ENCODE assay signal across 1 cellular context in genomic region chr10:102245101-102245931, GRCh38.
TF ChIP-seq lines count a peak whose summit lies in the region.

Gene GBF1 (plus strand): TSS chr10:102245532. CDS start chr10:102258939, 13,407 bp downstream.

TF ChIP-seq in HepG2, 621 proteins besides CTCF, POLR2A, EP300 and RAD21 (continued from another document and continues in another):
- TF ChIP-seq PRDM15 (CRISPR knock-in tag; IDR thresholded peaks at IDR 0.05) = 0 out of 2 replicates have a peak, but pooled peaks have one; percentile 53
- no peak for TF ChIP-seq ZFP37 (CRISPR knock-in tag; IDR thresholded peaks at IDR 0.05; ENCODE audit: borderline replicate concordance)
- peak; percentile 93 for TF ChIP-seq RFX5 (IDR thresholded peaks at IDR 0.05; ENCODE audit: low read depth, low read length)
- peak; percentile 74; the same call in 1 of the 2 replicates for TF ChIP-seq ZBTB42 (CRISPR knock-in tag; IDR thresholded peaks at IDR 0.05)
- TF ChIP-seq ZNF274 (CRISPR knock-in tag; IDR thresholded peaks at IDR 0.05) = peak; percentile 67
- TF ChIP-seq ZNF891 (CRISPR knock-in tag; IDR thresholded peaks at IDR 0.05) = peak; percentile 91
- no peak for TF ChIP-seq ZNF512B (CRISPR knock-in tag; IDR thresholded peaks at IDR 0.05; ENCODE audit: borderline replicate concordance)
- TF ChIP-seq ZNF275 (CRISPR knock-in tag; IDR thresholded peaks at IDR 0.05; ENCODE audit: borderline replicate concordance) = peak; percentile 64; the same call in 1 of the 2 replicates
- no peak for TF ChIP-seq ZNF646 (CRISPR knock-in tag; IDR thresholded peaks at IDR 0.05)
- TF ChIP-seq NCOR1 (IDR thresholded peaks at IDR 0.05; ENCODE audit: borderline replicate concordance, low read length) = no peak; the same call in 1 of the 2 replicates
- TF ChIP-seq ARHGAP35 (CRISPR knock-in tag; IDR thresholded peaks at IDR 0.05; ENCODE audit: borderline replicate concordance) = no peak; the same call in 1 of the 2 replicates
- TF ChIP-seq DPF2 (CRISPR knock-in tag; IDR thresholded peaks at IDR 0.05; ENCODE audit: borderline replicate concordance, low read depth) = no peak
- TF ChIP-seq ZFP36L2 (CRISPR knock-in tag; IDR thresholded peaks at IDR 0.05) = no peak
- TF ChIP-seq MBNL3 (CRISPR knock-in tag; conservative IDR thresholded peaks at IDR 0.05) = no peak
- TF ChIP-seq ZEB1 (IDR thresholded peaks at IDR 0.05; ENCODE audit: insufficient replicate concordance, low read depth) = no peak
- TF ChIP-seq PBX2 (CRISPR knock-in tag; IDR thresholded peaks at IDR 0.05) = peak; percentile 95
- TF ChIP-seq MED13 (CRISPR knock-in tag; IDR thresholded peaks at IDR 0.05) = 0 out of 2 replicates have a peak, but pooled peaks have one; percentile 31
- TF ChIP-seq ZNF589 (CRISPR knock-in tag; conservative IDR thresholded peaks at IDR 0.05) = no peak
- TF ChIP-seq CHCHD3 (CRISPR knock-in tag; IDR thresholded peaks at IDR 0.05) = no peak
- TF ChIP-seq ZUFSP (CRISPR knock-in tag; IDR thresholded peaks at IDR 0.05; ENCODE audit: borderline replicate concordance) = no peak
- TF ChIP-seq CEBPG (CRISPR knock-in tag; IDR thresholded peaks at IDR 0.05) = no peak
- TF ChIP-seq KLF6 (CRISPR knock-in tag; IDR thresholded peaks at IDR 0.05) = peak; percentile 28; the same call in 1 of the 2 replicates
- TF ChIP-seq XRCC5 (optimal IDR thresholded peaks at IDR 0.05; ENCODE audit: low read length) = peak; percentile 78
- no peak; the same call in 1 of the 2 replicates for TF ChIP-seq CCDC6 (CRISPR knock-in tag; IDR thresholded peaks at IDR 0.05)
- 0 out of 2 replicates have a peak, but pooled peaks have one; percentile 25 for TF ChIP-seq ATF3 (CRISPR knock-in tag; IDR thresholded peaks at IDR 0.05)
- TF ChIP-seq KMT2B (CRISPR knock-in tag; IDR thresholded peaks at IDR 0.05) = peak; percentile 78
- TF ChIP-seq SRSF1 (optimal IDR thresholded peaks at IDR 0.05; ENCODE audit: low read depth, low read length) = no peak
- no peak for TF ChIP-seq KAT7 (CRISPR knock-in tag; IDR thresholded peaks at IDR 0.05; ENCODE audit: borderline replicate concordance)
- peak; percentile 77 for TF ChIP-seq CBFB (CRISPR knock-in tag; IDR thresholded peaks at IDR 0.05)
- no peak for TF ChIP-seq SIX4 (CRISPR knock-in tag; IDR thresholded peaks at IDR 0.05)
- peak; percentile 40; the same call in 1 of the 2 replicates for TF ChIP-seq TFAP4 (IDR thresholded peaks at IDR 0.05; ENCODE audit: borderline replicate concordance, low read depth)
- TF ChIP-seq IRF2 (CRISPR knock-in tag; IDR thresholded peaks at IDR 0.05) = 0 out of 2 replicates have a peak, but pooled peaks have one; percentile 18
- TF ChIP-seq ZNF382 (CRISPR knock-in tag; IDR thresholded peaks at IDR 0.05; ENCODE audit: borderline replicate concordance) = no peak
- TF ChIP-seq SIN3B (IDR thresholded peaks at IDR 0.05; ENCODE audit: low read length) = no peak; the same call in 1 of the 2 replicates
- TF ChIP-seq NFATC3 (CRISPR knock-in tag; IDR thresholded peaks at IDR 0.05) = no peak
- TF ChIP-seq FUBP1 (CRISPR knock-in tag; IDR thresholded peaks at IDR 0.05; ENCODE audit: borderline replicate concordance) = no peak
- TF ChIP-seq ADNP (CRISPR knock-in tag; IDR thresholded peaks at IDR 0.05) = no peak
- TF ChIP-seq SMAD9 (CRISPR knock-in tag; IDR thresholded peaks at IDR 0.05) = no peak
- TF ChIP-seq ESRRA (CRISPR knock-in tag; IDR thresholded peaks at IDR 0.05; ENCODE audit: low read depth) = no peak
